ENCODE assay signal across 9 cellular contexts in the genomic region with DNA sequence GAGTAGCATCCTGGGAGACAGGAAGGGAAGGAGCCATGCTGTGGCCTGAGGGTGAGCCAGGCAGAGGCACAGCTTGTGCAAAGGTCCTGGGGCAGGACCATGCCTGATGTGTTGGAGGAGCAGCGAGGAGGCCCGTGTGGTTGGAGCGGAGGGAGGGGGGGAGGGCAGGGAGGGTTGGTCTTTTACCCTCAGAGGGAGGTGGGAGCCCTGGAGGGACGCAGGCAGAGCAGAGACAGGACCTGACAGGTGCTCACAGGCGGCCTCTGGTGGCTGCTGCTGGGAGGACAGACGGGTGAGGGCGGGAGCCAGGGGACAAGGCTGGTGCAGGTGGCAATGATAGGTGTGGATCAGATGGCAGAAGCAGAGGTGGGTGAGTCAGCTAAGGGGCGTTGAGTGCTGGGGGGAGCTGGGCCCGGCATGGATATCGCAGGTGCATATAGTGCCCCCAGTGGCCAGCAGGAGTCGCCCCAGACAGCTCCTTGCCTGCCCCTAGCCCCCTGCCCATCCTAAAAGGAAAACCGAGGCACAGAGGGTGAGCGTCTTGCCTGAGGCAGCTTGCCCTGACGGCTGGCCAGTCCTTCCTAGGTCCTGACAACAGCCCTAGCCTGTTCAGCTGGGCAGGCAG. TPM values are rescaled to one million over a fixed set of nuclear protein-coding genes. Genes with fewer than 3 reads are reported as not detected.
DNase-seq lines count a peak whose midpoint lies in the region; ATAC-seq and TF ChIP-seq lines count a peak whose summit lies in the region.
"Had no signal": no experiment of that assay in that cellular context is flagged by ENCODE, and none has a peak within 500 bp of the region (broad histone marks: within the 10 kb centered on the region; RNA-seq: fewer than 3 reads in every experiment).

No MANE protein-coding gene starts in this region.

- no peaks in the 10 kb centered on the region for H3K9me2 ChIP-seq in SU-DHL-6 (replicated peaks; ENCODE audit: insufficient read depth, low read length)

- H3K27me3 Mint-ChIP-seq in activated naive CD8-positive, alpha-beta T cell treated with anti-CD3 and anti-CD28 coated beads for 36 hours = peaks cover 5% of the 10 kb centered on the region

- H3K36me3 ChIP-seq in BE2C (no peaks in the 10 kb centered on the region; the same call in 1 of the 2 replicates), SU-DHL-6 (ENCODE audit: low read length) (no peaks in the 10 kb centered on the region)

- no peaks in the 10 kb centered on the region for H3K36me3 Mint-ChIP-seq in activated naive CD8-positive, alpha-beta T cell treated with anti-CD3 and anti-CD28 coated beads for 36 hours

- H4K20me1 ChIP-seq in SU-DHL-6 (ENCODE audit: low read depth, low read length) = no peaks in the 10 kb centered on the region

- no peaks in the 10 kb centered on the region for H3K9me3 Mint-ChIP-seq in activated naive CD8-positive, alpha-beta T cell treated with anti-CD3 and anti-CD28 coated beads for 36 hours
- H3K9me3 Mint-ChIP-seq: stimulated activated naive CD8-positive, alpha-beta T cell treated with anti-CD3 and anti-CD28 coated beads, Interleukin-15, Interleukin-2, amounts not matched to agents 100 ng/mL and 50 ng/mL, for 24 hours had no signal

- DNase-seq in BE2C (peak; percentile 62), HK-2 (ENCODE audit: unreplicated experiment) (peak; percentile 58), iPS DF 19.7 (ENCODE audit: low read depth, low spot score) (peak; percentile 75), midbrain (lab: John Stamatoyannopoulos, UW) (no peak)
- peak; percentile 58 for DNase-seq in activated naive CD8-positive, alpha-beta T cell treated with anti-CD3 and anti-CD28 coated beads for 36 hours
- peak; percentile 64 for DNase-seq in stimulated activated CD4-positive, alpha-beta T cell treated with anti-CD3 and anti-CD28 coated beads, Interleukin-2, amount 100 ng/mL, for 4 hours (ENCODE audit: low read depth)

- H3K4me3 Mint-ChIP-seq in activated naive CD8-positive, alpha-beta T cell treated with anti-CD3 and anti-CD28 coated beads for 36 hours = no peak overlapping the region
- H3K4me3 Mint-ChIP-seq: stimulated activated naive CD8-positive, alpha-beta T cell treated with anti-CD3 and anti-CD28 coated beads, Interleukin-15, Interleukin-2, amounts not matched to agents 100 ng/mL and 50 ng/mL, for 24 hours had no signal

- no peaks in the 10 kb centered on the region for H3K79me2 ChIP-seq in SU-DHL-6 (ENCODE audit: insufficient read depth, low read length)

- no peak overlapping the region for H3K27ac ChIP-seq in SU-DHL-6 (ENCODE audit: low read depth, low read length)

- H3K4me2 ChIP-seq in SU-DHL-6 (ENCODE audit: low read depth, low read length, poor library complexity, severe bottlenecking) = no peak overlapping the region

- H3F3A ChIP-seq in SU-DHL-6 (ENCODE audit: insufficient read depth) = no peaks in the 10 kb centered on the region

- no peak for ATAC-seq in GM18907 (IDR thresholded peaks at IDR 0.05; ENCODE audit: unreplicated experiment)

- TF ChIP-seq CTCF in BE2C (IDR thresholded peaks at IDR 0.05; ENCODE audit: low read depth, low read length) (peak; percentile 72), SU-DHL-6 (IDR thresholded peaks at IDR 0.05; ENCODE audit: insufficient read depth, low read length, poor library complexity, severe bottlenecking) (peak; percentile 81)

- H2AFZ ChIP-seq in SU-DHL-6 (ENCODE audit: low read depth, low read length, severe bottlenecking) = no peak overlapping the region

- H3K9ac ChIP-seq in SU-DHL-6 (ENCODE audit: low read length) = no peak overlapping the region

- H3K9me3 ChIP-seq in BE2C = no peaks in the 10 kb centered on the region
- H3K9me3 ChIP-seq in SU-DHL-6 (ENCODE audit: insufficient read depth, low read length) = no peaks in the 10 kb centered on the region

- H3K4me1 Mint-ChIP-seq in activated naive CD8-positive, alpha-beta T cell treated with anti-CD3 and anti-CD28 coated beads for 36 hours = peaks cover 5% of the 10 kb centered on the region

- H3K4me1 ChIP-seq in BE2C = no peaks in the 10 kb centered on the region

- H3K27ac Mint-ChIP-seq in activated naive CD8-positive, alpha-beta T cell treated with anti-CD3 and anti-CD28 coated beads for 36 hours = no peak overlapping the region
- H3K27ac Mint-ChIP-seq: stimulated activated naive CD8-positive, alpha-beta T cell treated with anti-CD3 and anti-CD28 coated beads, Interleukin-15, Interleukin-2, amounts not matched to agents 100 ng/mL and 50 ng/mL, for 24 hours had no signal

- H3K27me3 ChIP-seq in BE2C (no peaks in the 10 kb centered on the region), SU-DHL-6 (ENCODE audit: low read length) (no peaks in the 10 kb centered on the region)

- H3K4me3 ChIP-seq in BE2C (ENCODE audit: low read depth, low read length) (no peak overlapping the region), SU-DHL-6 (ENCODE audit: insufficient read depth, low read length, poor library complexity, severe bottlenecking) (no peak overlapping the region)

RNA-seq across cellular contexts. Expression of gene GNA15, which starts 9.8 kb away (rescaled TPM):
- polyA plus RNA-seq in BE2C (2012; ENCODE audit: insufficient read depth, insufficient read length, low read depth) = 1.9 TPM
- 1 to 10 TPM; 7.5 to 7.8 TPM for total RNA-seq in activated naive CD8-positive, alpha-beta T cell treated with anti-CD3 and anti-CD28 coated beads for 36 hours

RNA-seq across cellular contexts. Expression of gene GNA11, which starts 31.9 kb away (rescaled TPM):
- polyA plus RNA-seq in BE2C (2012; ENCODE audit: insufficient read depth, insufficient read length, low read depth) = 180 TPM
- 1 to 10 TPM; 4.5 to 4.6 TPM for total RNA-seq in activated naive CD8-positive, alpha-beta T cell treated with anti-CD3 and anti-CD28 coated beads for 36 hours

RNA-seq across cellular contexts. Expression of gene S1PR4, which starts 52.6 kb away (rescaled TPM):
- not detected for polyA plus RNA-seq in BE2C (2012; ENCODE audit: insufficient read depth, insufficient read length, low read depth)
- total RNA-seq in activated naive CD8-positive, alpha-beta T cell treated with anti-CD3 and anti-CD28 coated beads for 36 hours = 10 to 100 TPM; 37.5 to 42.7 TPM

RNA-seq across cellular contexts. Expression of gene NCLN, which starts 59.7 kb away (rescaled TPM):
- 139 TPM for polyA plus RNA-seq in BE2C (2012; ENCODE audit: insufficient read depth, insufficient read length, low read depth)
- total RNA-seq in activated naive CD8-positive, alpha-beta T cell treated with anti-CD3 and anti-CD28 coated beads for 36 hours = 10 to 100 TPM; 86.5 to 91.3 TPM
